In genomic region chr11:100498780-100499179, GRCh38 we compare ENCODE assay signal across 27 cellular contexts.
"Had no signal": no experiment of that assay in that cellular context is flagged by ENCODE, and none has a peak within 500 bp of the region (broad histone marks: within the 10 kb centered on the region; RNA-seq: fewer than 3 reads in every experiment).

No MANE protein-coding gene starts in this region.

- ATAC-seq: stimulated activated effector memory CD8-positive, alpha-beta T cell treated with anti-CD3 and anti-CD28 coated beads, Interleukin-12 subunit alpha, Interleukin-12 subunit beta, amount 100 ng/mL, for 72 hours; stimulated activated memory B cell treated with anti-CD40 and anti-IgM and Interleukin-4, amounts not matched to agents 10 μg/mL and 1 μg/mL and 100 μg/mL, for 72 hours; stimulated activated naive B cell treated with anti-CD40 and anti-IgM and Interleukin-4, amounts not matched to agents 10 μg/mL and 1 μg/mL and 100 μg/mL, for 72 hours; stimulated activated naive CD8-positive, alpha-beta T cell treated with anti-CD3 and anti-CD28 coated beads, Interleukin-15, amount 100 ng/mL, for 72 hours; stimulated activated naive CD8-positive, alpha-beta T cell treated with anti-CD3 and anti-CD28 coated beads, Interleukin-15, Interleukin-2, amounts not matched to agents 100 U/mL and 50 U/mL, for 24 hours; upper lobe of right lung had no signal

- H3K9me3 ChIP-seq: suprapubic skin, testis, thoracic aorta, thyroid gland, transverse colon, upper lobe of right lung, vagina had no signal

- FAIRE-seq: urothelium cell line had no signal

- H3K4me3 ChIP-seq: stomach, suprapubic skin, testis, thoracic aorta, thyroid gland, tibial artery, tibial nerve, transverse colon, upper lobe of left lung, upper lobe of right lung, uterus, vagina had no signal

- H3K36me3 ChIP-seq: stomach, suprapubic skin, thoracic aorta, thyroid gland, tibial artery, tibial nerve, transverse colon, upper lobe of left lung, upper lobe of right lung, uterus, vagina had no signal

- DNase-seq: stimulated activated CD4-positive, alpha-beta T cell treated with anti-CD3 and anti-CD28 coated beads, Interleukin-2, amount 100 ng/mL, for 48 hours; stimulated activated CD4-positive, alpha-beta T cell treated with anti-CD3 and anti-CD28 coated beads, Interleukin-4, amount 100 ng/mL, for 1 hour; stimulated activated CD4-positive, alpha-beta T cell treated with anti-CD3 and anti-CD28 coated beads, Interleukin-4, amount 100 ng/mL, for 24 hours; stimulated activated CD4-positive, alpha-beta T cell treated with anti-CD3 and anti-CD28 coated beads, Interleukin-4, amount 100 ng/mL, for 4 hours; stimulated activated CD8-positive, alpha-beta memory T cell treated with anti-CD3 and anti-CD28 coated beads, Interleukin-4, amount 100 ng/mL, for 48 hours; stimulated activated naive B cell treated with anti-CD40 and anti-IgM and Interleukin-4, amounts not matched to agents 10 μg/mL and 1 μg/mL and 100 μg/mL, for 72 hours; stimulated activated naive CD4-positive, alpha-beta T cell; stimulated activated naive CD4-positive, alpha-beta T cell treated with Interleukin-2 at 50 U/mL for 16 hours; stimulated activated naive CD8-positive, alpha-beta T cell treated with anti-CD3 and anti-CD28 coated beads, Interleukin-15, amount 100 ng/mL, for 72 hours; stimulated activated naive CD8-positive, alpha-beta T cell treated with anti-CD3 and anti-CD28 coated beads, Interleukin-15, Interleukin-2, amounts not matched to agents 100 U/mL and 50 U/mL, for 24 hours; stomach; substantia nigra; testis; thyroid gland; tibial artery; transverse colon; trophoblast cell; upper lobe of left lung; upper lobe of right lung; uterus had no signal

- H3K27ac ChIP-seq: stomach, suprapubic skin, testis, thoracic aorta, thyroid gland, tibial artery, tibial nerve, transverse colon, upper lobe of left lung, upper lobe of right lung, uterus, vagina had no signal

- H3K4me1 ChIP-seq: stomach, suprapubic skin, testis, thyroid gland, tibial artery, tibial nerve, transverse colon, upper lobe of left lung, upper lobe of right lung, uterus, vagina had no signal

- H3K27me3 ChIP-seq: stomach, suprapubic skin, testis, thyroid gland, tibial artery, tibial nerve, transverse colon, upper lobe of left lung, upper lobe of right lung, uterus, vagina had no signal
